14 cellular contexts compared by ENCODE assay signal in the genomic region with DNA sequence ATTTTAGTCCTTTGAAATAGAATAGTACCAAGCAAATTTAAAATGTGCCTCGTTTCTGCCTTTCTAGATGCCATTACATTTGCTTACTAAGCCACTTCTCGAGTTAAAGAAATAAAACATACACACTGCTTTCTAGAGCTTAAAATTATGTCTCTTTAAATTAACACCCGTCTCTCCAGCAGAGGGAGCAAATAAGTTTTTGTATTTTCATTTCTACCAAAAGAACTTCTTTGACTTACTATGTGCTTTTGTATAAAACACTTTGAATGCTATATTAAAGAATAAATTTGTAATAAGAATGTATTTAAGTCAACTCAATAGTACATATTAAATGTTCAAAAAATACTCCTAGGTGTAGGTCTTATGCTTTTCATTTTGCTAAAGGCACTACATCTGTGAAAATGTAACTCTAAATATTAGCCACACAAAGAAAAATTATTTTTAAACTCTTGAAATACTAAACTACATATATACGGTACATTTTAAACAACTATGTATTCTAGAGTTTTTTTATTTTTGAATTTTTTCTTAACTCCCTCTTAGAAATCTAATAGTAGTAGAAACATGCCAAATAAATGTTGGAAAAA.
DNase-seq lines count a peak whose midpoint lies in the region; ATAC-seq, FAIRE-seq and TF ChIP-seq lines count a peak whose summit lies in the region.
"Had no signal": no experiment of that assay in that cellular context is flagged by ENCODE, and none has a peak within 500 bp of the region (broad histone marks: within the 10 kb centered on the region; RNA-seq: fewer than 3 reads in every experiment).

No MANE protein-coding gene starts in this region.

- no peaks in the 10 kb centered on the region for H3K4me1 ChIP-seq in small intestine (ENCODE audit: control insufficient read depth in 2 of 2, insufficient read depth in 1 of 2, low read depth in 1 of 2, low read length in 1 of 2)

- FAIRE-seq in small intestine (lab: Jason Lieb, UNC), result no peak

- no peaks in the 10 kb centered on the region for H3K36me3 ChIP-seq in small intestine (ENCODE audit: control insufficient read depth in 2 of 2, insufficient read depth in 2 of 2, low read length in 2 of 2)

- no peak for ATAC-seq in naive thymus-derived CD8-positive, alpha-beta T cell
- no peak for ATAC-seq in GM19467 (IDR thresholded peaks at IDR 0.05; ENCODE audit: unreplicated experiment)
- ATAC-seq: stimulated activated naive CD8-positive, alpha-beta T cell treated with anti-CD3 and anti-CD28 coated beads, Interleukin-15, amount 100 ng/mL, for 72 hours had no signal

- POLR2A ChIA-PET in naive thymus-derived CD8-positive, alpha-beta T cell (lab: Charles Lee), result no interaction called here

- peak; percentile 42 for TF ChIP-seq CTCF in choroid plexus epithelial cell (conservative IDR thresholded peaks at IDR 0.05; ENCODE audit: low read depth, low read length)

- H3K27me3 ChIP-seq in small intestine (ENCODE audit: control insufficient read depth in 2 of 2, insufficient read depth in 2 of 2, low read length in 2 of 2), result no peaks in the 10 kb centered on the region

- DNase-seq in NCI-H82 (lab: John Stamatoyannopoulos, UW) (peak; percentile 53), NCI-H82 treated with DMSO at 0.1 percent for 48 hours (lab: John Stamatoyannopoulos, UW; ENCODE audit: unreplicated experiment) (no peak), NCI-H748 treated with DMSO at 0.1 percent for 48 hours (lab: John Stamatoyannopoulos, UW) (peak; percentile 11), choroid plexus epithelial cell (ENCODE audit: low read depth) (peak; percentile 26), small intestine (peak; percentile 11), globus pallidus (ENCODE audit: low spot score) (no peak)
- DNase-seq in naive thymus-derived CD8-positive, alpha-beta T cell, result no peak
- DNase-seq: activated CD8-positive, alpha-beta memory T cell treated with anti-CD3 and anti-CD28 coated beads, Interleukin-2, amount 50 U/mL, for 4 hours; CD4-positive, CD25-positive, alpha-beta regulatory T cell; GOT3; NCI-H2029 treated with DMSO at 0.1 percent for 48 hours; posterior cingulate gyrus; stimulated activated naive CD8-positive, alpha-beta T cell treated with anti-CD3 and anti-CD28 coated beads, Interleukin-15, amount 100 ng/mL, for 72 hours had no signal

- no peaks in the 10 kb centered on the region for H3K9me3 ChIP-seq in small intestine (ENCODE audit: control insufficient read depth, low read depth)

- peaks cover 0 to 12% (median 2%) of the 10 kb centered on the region in 5 donors for H3K27me3 Mint-ChIP-seq in naive thymus-derived CD8-positive, alpha-beta T cell
- H3K27me3 Mint-ChIP-seq: CD4-positive, CD25-positive, alpha-beta regulatory T cell had no signal

- H3K4me1 Mint-ChIP-seq in naive thymus-derived CD8-positive, alpha-beta T cell, result no peaks in the 10 kb centered on the region
- H3K4me1 Mint-ChIP-seq: CD4-positive, CD25-positive, alpha-beta regulatory T cell; stimulated activated naive CD8-positive, alpha-beta T cell treated with anti-CD3 and anti-CD28 coated beads, Interleukin-15, amount 100 ng/mL, for 72 hours had no signal

- no peak overlapping the region for H3K4me3 Mint-ChIP-seq in naive thymus-derived CD8-positive, alpha-beta T cell
- H3K4me3 Mint-ChIP-seq: CD4-positive, CD25-positive, alpha-beta regulatory T cell; stimulated activated naive CD8-positive, alpha-beta T cell treated with anti-CD3 and anti-CD28 coated beads, Interleukin-15, amount 100 ng/mL, for 72 hours had no signal

- no peak overlapping the region for H3K27ac Mint-ChIP-seq in naive thymus-derived CD8-positive, alpha-beta T cell
- H3K27ac Mint-ChIP-seq: CD4-positive, CD25-positive, alpha-beta regulatory T cell; stimulated activated naive CD8-positive, alpha-beta T cell treated with anti-CD3 and anti-CD28 coated beads, Interleukin-15, amount 100 ng/mL, for 72 hours had no signal

- H3K9me3 Mint-ChIP-seq in naive thymus-derived CD8-positive, alpha-beta T cell, result peaks cover 0 to 4% (median 0%) of the 10 kb centered on the region in 9 donors
- H3K9me3 Mint-ChIP-seq: stimulated activated naive CD8-positive, alpha-beta T cell treated with anti-CD3 and anti-CD28 coated beads, Interleukin-15, amount 100 ng/mL, for 72 hours had no signal

- H3K36me3 Mint-ChIP-seq in naive thymus-derived CD8-positive, alpha-beta T cell, result no peaks in the 10 kb centered on the region
- H3K36me3 Mint-ChIP-seq: CD4-positive, CD25-positive, alpha-beta regulatory T cell had no signal

- H3K4me3 ChIP-seq in choroid plexus epithelial cell (ENCODE audit: low read depth, low read length), result no peak overlapping the region
- no peak overlapping the region for H3K4me3 ChIP-seq in small intestine (ENCODE audit: low read depth in 1 of 2, low read length in 2 of 2)

- WGBS in small intestine, 3 donors, result 29 to 31% (median 29%) methylated on average over 4 of the region's 4 CpGs

- H3K27ac ChIP-seq in small intestine (ENCODE audit: low read depth in 1 of 2, low read length in 1 of 2), result no peak overlapping the region

Comparison
In these comparisons a context has a peak if more than half of its experiments do, and no peak if none do; other contexts are left out.
1. DNase-seq: peak in NCI-H82 (single experiment), NCI-H748 treated with DMSO at 0.1 percent for 48 hours (single experiment), choroid plexus epithelial cell (single experiment) and small intestine (single experiment); none in NCI-H82 treated with DMSO at 0.1 percent for 48 hours (single experiment), naive thymus-derived CD8-positive, alpha-beta T cell (0 of 10) and globus pallidus (single experiment).